1 cellular context compared by ENCODE assay signal in genomic region chr12:108826115-108826806, GRCh38.
TF ChIP-seq lines count a peak whose summit lies in the region.

No MANE protein-coding gene starts in this region.

TF ChIP-seq in HCT116, 20 proteins besides CTCF, POLR2A, EP300 and RAD21 (continued from another document):
- TF ChIP-seq, protein P1, sequence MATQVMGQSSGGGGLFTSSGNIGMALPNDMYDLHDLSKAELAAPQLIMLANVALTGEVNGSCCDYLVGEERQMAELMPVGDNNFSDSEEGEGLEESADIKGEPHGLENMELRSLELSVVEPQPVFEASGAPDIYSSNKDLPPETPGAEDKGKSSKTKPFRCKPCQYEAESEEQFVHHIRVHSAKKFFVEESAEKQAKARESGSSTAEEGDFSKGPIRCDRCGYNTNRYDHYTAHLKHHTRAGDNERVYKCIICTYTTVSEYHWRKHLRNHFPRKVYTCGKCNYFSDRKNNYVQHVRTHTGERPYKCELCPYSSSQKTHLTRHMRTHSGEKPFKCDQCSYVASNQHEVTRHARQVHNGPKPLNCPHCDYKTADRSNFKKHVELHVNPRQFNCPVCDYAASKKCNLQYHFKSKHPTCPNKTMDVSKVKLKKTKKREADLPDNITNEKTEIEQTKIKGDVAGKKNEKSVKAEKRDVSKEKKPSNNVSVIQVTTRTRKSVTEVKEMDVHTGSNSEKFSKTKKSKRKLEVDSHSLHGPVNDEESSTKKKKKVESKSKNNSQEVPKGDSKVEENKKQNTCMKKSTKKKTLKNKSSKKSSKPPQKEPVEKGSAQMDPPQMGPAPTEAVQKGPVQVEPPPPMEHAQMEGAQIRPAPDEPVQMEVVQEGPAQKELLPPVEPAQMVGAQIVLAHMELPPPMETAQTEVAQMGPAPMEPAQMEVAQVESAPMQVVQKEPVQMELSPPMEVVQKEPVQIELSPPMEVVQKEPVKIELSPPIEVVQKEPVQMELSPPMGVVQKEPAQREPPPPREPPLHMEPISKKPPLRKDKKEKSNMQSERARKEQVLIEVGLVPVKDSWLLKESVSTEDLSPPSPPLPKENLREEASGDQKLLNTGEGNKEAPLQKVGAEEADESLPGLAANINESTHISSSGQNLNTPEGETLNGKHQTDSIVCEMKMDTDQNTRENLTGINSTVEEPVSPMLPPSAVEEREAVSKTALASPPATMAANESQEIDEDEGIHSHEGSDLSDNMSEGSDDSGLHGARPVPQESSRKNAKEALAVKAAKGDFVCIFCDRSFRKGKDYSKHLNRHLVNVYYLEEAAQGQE (IDR thresholded peaks at IDR 0.05; ENCODE audit: low read depth): no peak
- TF ChIP-seq SIN3A (IDR thresholded peaks at IDR 0.05; ENCODE audit: low read depth): no peak
- no peak for TF ChIP-seq CEBPB (IDR thresholded peaks at IDR 0.05; ENCODE audit: low read depth)
- no peak for TF ChIP-seq EGR1 (IDR thresholded peaks at IDR 0.05; ENCODE audit: low read depth)
- no peak for TF ChIP-seq ZNF274 (IDR thresholded peaks at IDR 0.05; ENCODE audit: low read depth, low read length)
- no peak for TF ChIP-seq POLR2AphosphoS5 (IDR thresholded peaks at IDR 0.05; ENCODE audit: low read depth, low read length)
